In genomic region chr7:102380837-102381236, GRCh38 we compare ENCODE assay signal across 5 cellular contexts. TPM values are rescaled to one million over a fixed set of nuclear protein-coding genes. Genes with fewer than 3 reads are reported as not detected.
"Had no signal": no experiment of that assay in that cellular context is flagged by ENCODE, and none has a peak within 500 bp of the region (broad histone marks: within the 10 kb centered on the region; RNA-seq: fewer than 3 reads in every experiment).

No MANE protein-coding gene starts in this region.

RNA-seq across cellular contexts. Expression of gene SPDYE6, which starts 24.6 kb away (rescaled TPM):
- total RNA-seq: IMR-90, M059J, Right ventricle myocardium superior, SK-MEL-5 had no signal
- polyA plus RNA-seq: HepG2, IMR-90 had no signal
